In the genomic region with DNA sequence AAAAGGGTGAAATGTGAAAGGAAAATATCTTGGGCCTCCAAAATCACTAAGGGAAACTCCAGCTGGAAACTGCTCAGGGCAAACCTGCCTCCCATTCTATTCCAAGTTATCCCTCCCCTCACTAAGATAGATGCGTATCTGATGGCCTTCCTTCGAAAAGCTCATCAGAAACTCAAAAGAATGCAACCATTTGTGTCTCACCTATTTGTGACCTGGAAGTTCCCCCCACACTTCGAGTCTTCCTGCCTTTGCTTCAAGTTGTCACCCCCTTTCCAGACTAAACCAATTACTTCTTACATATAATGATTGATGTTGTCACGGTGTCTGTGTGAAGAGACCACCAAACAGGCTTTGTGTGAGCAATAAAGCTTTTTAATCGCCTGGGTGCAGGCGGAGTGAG, we compare ENCODE assay signal across 16 cellular contexts.
DNase-seq lines count a peak whose midpoint lies in the region; ATAC-seq and TF ChIP-seq lines count a peak whose summit lies in the region.
"Had no signal": no experiment of that assay in that cellular context is flagged by ENCODE, and none has a peak within 500 bp of the region (broad histone marks: within the 10 kb centered on the region; RNA-seq: fewer than 3 reads in every experiment).

No MANE protein-coding gene starts in this region.

- TF ChIP-seq CTCF in HEK293 (tag by site-specific recombination; IDR thresholded peaks at IDR 0.05) = no peak
- no peak for TF ChIP-seq CTCF in testis (IDR thresholded peaks at IDR 0.05)

- H3K4me1 Mint-ChIP-seq in activated T-helper 17 cell treated with anti-CD3 and anti-CD28 coated beads, Interleukin-2, amount 50 U/mL, for 72 hours = no peaks in the 10 kb centered on the region
- H3K4me1 Mint-ChIP-seq: CD14-positive monocyte had no signal

- H3K4me1 ChIP-seq in HEK293 (ENCODE audit: control insufficient read depth, insufficient read depth, low read length) = no peaks in the 10 kb centered on the region
- peaks cover 54% of the 10 kb centered on the region for H3K4me1 ChIP-seq in testis
- H3K4me1 ChIP-seq: A549 had no signal

- DNase-seq in ELF-1 (ENCODE audit: low read depth, low spot score) = peak; percentile 44
- DNase-seq in left kidney (ENCODE audit: low read depth, low spot score) = peak; percentile 22
- DNase-seq in testis = no peak
- no peak for DNase-seq in DMS153 treated with DMSO at 0.1 percent for 48 hours (lab: John Stamatoyannopoulos, UW; ENCODE audit: unreplicated experiment)
- no peak for DNase-seq in mesenteric fat pad (ENCODE audit: low spot score)
- DNase-seq: CD8-positive, alpha-beta T cell; COR-L47; DMS153; DND-41; GF-D8 had no signal

- H3K9me3 ChIP-seq in HEK293 (ENCODE audit: control insufficient read depth, insufficient read depth, low read depth, low read length) (no peaks in the 10 kb centered on the region), testis (no peaks in the 10 kb centered on the region)
- H3K9me3 ChIP-seq: A549, HAP-1 had no signal

- H3K36me3 Mint-ChIP-seq in activated T-helper 17 cell treated with anti-CD3 and anti-CD28 coated beads, Interleukin-2, amount 50 U/mL, for 72 hours (ENCODE audit: low read depth) = no peaks in the 10 kb centered on the region
- H3K36me3 Mint-ChIP-seq: CD14-positive monocyte; CD8-positive, alpha-beta T cell had no signal

- no peaks in the 10 kb centered on the region for H3K27me3 Mint-ChIP-seq in activated T-helper 17 cell treated with anti-CD3 and anti-CD28 coated beads, Interleukin-2, amount 50 U/mL, for 72 hours

- no peak for TF ChIP-seq POLR2A in testis (IDR thresholded peaks at IDR 0.05)

- no peak for ATAC-seq in activated T-helper 17 cell treated with anti-CD3 and anti-CD28 coated beads, Interleukin-2, amount 50 U/mL, for 72 hours (replicated peaks)
- ATAC-seq: A549; CD8-positive, alpha-beta T cell had no signal

- H3K4me3 Mint-ChIP-seq in activated T-helper 17 cell treated with anti-CD3 and anti-CD28 coated beads, Interleukin-2, amount 50 U/mL, for 72 hours = no peak overlapping the region
- H3K4me3 Mint-ChIP-seq: CD14-positive monocyte; CD8-positive, alpha-beta T cell had no signal

- no peaks in the 10 kb centered on the region for H3K36me3 ChIP-seq in HEK293 (ENCODE audit: control insufficient read depth in 2 of 2, insufficient read depth in 1 of 2, low read length in 2 of 2)
- no peaks in the 10 kb centered on the region for H3K36me3 ChIP-seq in testis (ENCODE audit: low read depth, missing control alignments)
- H3K36me3 ChIP-seq: HAP-1 had no signal

- 61 to 67% methylated on average over 6 of the region's 6 CpGs for WGBS in testis, 2 donors

- intact Hi-C loops in testis (cut with DNase I; ENCODE audit: low total_unique reads) = no loop called here

- no peaks in the 10 kb centered on the region for H3K9me3 Mint-ChIP-seq in activated T-helper 17 cell treated with anti-CD3 and anti-CD28 coated beads, Interleukin-2, amount 50 U/mL, for 72 hours
- H3K9me3 Mint-ChIP-seq: CD8-positive, alpha-beta T cell had no signal

- POLR2A ChIA-PET in HEK293 (lab: Yijun Ruan, JAX) = no interaction called here

- CTCF ChIA-PET in HEK293 (lab: Yijun Ruan, JAX) = interaction anchor here (0.6 to 3.6 kb wide), 3 partner anchors 9 to 759 kb away, joined by 3 to 19 read pairs (median 4); no protein-coding TSS in a partner anchor

- H3K27ac ChIP-seq in HEK293 (ENCODE audit: extremely low read depth, low read depth, low read length) (no peak overlapping the region), testis (peak overlapping the region; percentile 46 to 48)
- H3K27ac ChIP-seq: A549, HL-60 had no signal

- H3K27me3 ChIP-seq in testis = no peaks in the 10 kb centered on the region

- no peak overlapping the region for H3K4me3 ChIP-seq in HEK293 (ENCODE audit: low read depth, low read length)
- H3K4me3 ChIP-seq in testis = no peak overlapping the region
- H3K4me3 ChIP-seq: A549, HAP-1 had no signal

- H3K27ac Mint-ChIP-seq in activated T-helper 17 cell treated with anti-CD3 and anti-CD28 coated beads, Interleukin-2, amount 50 U/mL, for 72 hours = no peak overlapping the region
- H3K27ac Mint-ChIP-seq: CD14-positive monocyte; CD8-positive, alpha-beta T cell had no signal

TF ChIP-seq in HEK293, 187 proteins besides CTCF, POLR2A, EP300 and RAD21:
- 0 out of 2 replicates have a peak, but pooled peaks have one; percentile 25 for TF ChIP-seq PRDM10 (tag by site-specific recombination; IDR thresholded peaks at IDR 0.05)
- TF ChIP-seq KLF8 (tag by site-specific recombination; IDR thresholded peaks at IDR 0.05) = no peak
- no peak for TF ChIP-seq ZNF548 (tag by site-specific recombination; IDR thresholded peaks at IDR 0.05)
TF ChIP-seq in HEK293: peak in this region for 1.

Comparison
In these comparisons a context has a peak if more than half of its experiments do, and no peak if none do; other contexts are left out.
1. DNase-seq: peak in ELF-1 (single experiment) and left kidney (single experiment); none in testis (single experiment), DMS153 treated with DMSO at 0.1 percent for 48 hours (single experiment) and mesenteric fat pad (single experiment).